Comparison of ENCODE assay signal across 1 cellular context in genomic region chr3:125918024-125918423, GRCh38.
A peak's percentile ranks its signal among the peaks of the same experiment; 100 is the strongest.
TF ChIP-seq lines count a peak whose summit lies in the region.

No MANE protein-coding gene starts in this region.

TF ChIP-seq in HEK293, 187 proteins besides CTCF, POLR2A, EP300 and RAD21:
- peak; percentile 92 for TF ChIP-seq ZNF623 (tag by site-specific recombination; IDR thresholded peaks at IDR 0.05)
